In genomic region chr3:355622-356021, GRCh38 we compare ENCODE assay signal across 14 cellular contexts.
DNase-seq lines count a peak whose midpoint lies in the region; ATAC-seq, FAIRE-seq and TF ChIP-seq lines count a peak whose summit lies in the region.
"Had no signal": no experiment of that assay in that cellular context is flagged by ENCODE, and none has a peak within 500 bp of the region (broad histone marks: within the 10 kb centered on the region; RNA-seq: fewer than 3 reads in every experiment).

No MANE protein-coding gene starts in this region.

- no peaks in the 10 kb centered on the region for H3K36me3 ChIP-seq in Karpas-422 (ENCODE audit: insufficient read depth, low read length)

- H3K9ac ChIP-seq in Karpas-422 (ENCODE audit: low read length) = peak overlapping the region; percentile 15; the same call in 1 of the 2 replicates

- H2AFZ ChIP-seq in Karpas-422 (ENCODE audit: low read length) = peak overlapping the region; percentile 95

- no peaks in the 10 kb centered on the region for H3K79me2 ChIP-seq in Karpas-422 (ENCODE audit: low read length)

- H3K27ac ChIP-seq in Karpas-422 (ENCODE audit: low read length) = peak overlapping the region; percentile 71

- no peaks in the 10 kb centered on the region for H3K9me2 ChIP-seq in Karpas-422 (replicated peaks; ENCODE audit: insufficient read depth, low read length)

- H3K9me3 ChIP-seq in Karpas-422 (ENCODE audit: low read length) = no peaks in the 10 kb centered on the region

- H3K4me1 ChIP-seq in Karpas-422 (ENCODE audit: low read length) = peaks cover 62% of the 10 kb centered on the region

- ATAC-seq in GM21619 (IDR thresholded peaks at IDR 0.05; ENCODE audit: unreplicated experiment) = peak; percentile 47
- ATAC-seq: natural killer cell treated with Interleukin-12 subunit alpha and Interleukin-12 subunit beta and Interleukin-15 and Interleukin-18, amount 100 ng/mL, for 72 hours; stimulated activated naive B cell treated with anti-CD40 and anti-IgM and Interleukin-4, amounts not matched to agents 10 μg/mL and 1 μg/mL and 100 μg/mL, for 72 hours had no signal

- H3K4me2 ChIP-seq in Karpas-422 (ENCODE audit: low read depth, low read length, poor library complexity, severe bottlenecking) = peak overlapping the region; percentile 39

- DNase-seq in AG09309 (ENCODE audit: low read depth) = peak; percentile 7
- DNase-seq in Karpas-422 = peak; percentile 69
- peak; percentile 22 for DNase-seq in fibroblast of villous mesenchyme (ENCODE audit: low read depth)
- DNase-seq in NCI-H1105 (lab: John Stamatoyannopoulos, UW) = no peak
- no peak for DNase-seq in HTR-8/SVneo (ENCODE audit: insufficient read length, low spot score)
- no peak for DNase-seq in SKM-1 treated with dmso at 0.1 percent for 144 hours (lab: John Stamatoyannopoulos, UW; ENCODE audit: unreplicated experiment)
- no peak for DNase-seq in stimulated activated CD4-positive, alpha-beta T cell treated with anti-CD3 and anti-CD28 coated beads, Interleukin-1b, Interleukin-23, amount 100 ng/mL, for 48 hours
- DNase-seq: activated B cell treated with CpG ODN at 0.5 μM for 24 hours; activated T-cell treated with anti-CD3 and anti-CD28 coated beads, Interleukin-2, amount 50 U/mL, for 48 hours; KBM-7; NCI-H2171 treated with DMSO at 0.1 percent for 48 hours; stimulated activated naive B cell treated with anti-CD40 and anti-IgM and Interleukin-4, amounts not matched to agents 10 μg/mL and 1 μg/mL and 100 μg/mL, for 72 hours had no signal

- no peak for TF ChIP-seq CTCF in AG09309 (IDR thresholded peaks at IDR 0.05; ENCODE audit: control insufficient read depth, insufficient read depth, low read depth, low read length, missing control alignments)
- TF ChIP-seq CTCF in fibroblast of villous mesenchyme (IDR thresholded peaks at IDR 0.05; ENCODE audit: insufficient read depth, low read depth, low read length) = no peak

- H4K20me1 ChIP-seq in Karpas-422 (ENCODE audit: insufficient read depth, low read depth, low read length) = no peaks in the 10 kb centered on the region

- FAIRE-seq in HTR-8/SVneo (lab: Jason Lieb, UNC) = no peak

- no peaks in the 10 kb centered on the region for H3K27me3 ChIP-seq in Karpas-422 (ENCODE audit: low read length)

- no peak overlapping the region for H3K4me3 ChIP-seq in AG09309 (ENCODE audit: control insufficient read depth, low read depth, low read length)
- no peak overlapping the region for H3K4me3 ChIP-seq in Karpas-422 (ENCODE audit: low read length)
- no peak overlapping the region for H3K4me3 ChIP-seq in fibroblast of villous mesenchyme (ENCODE audit: low read depth, low read length)

Comparison
In these comparisons a context has a peak if more than half of its experiments do, and no peak if none do; other contexts are left out.
1. DNase-seq: peak in AG09309 (single experiment), Karpas-422 (single experiment) and fibroblast of villous mesenchyme (single experiment); none in NCI-H1105 (single experiment), HTR-8/SVneo (single experiment), SKM-1 treated with dmso at 0.1 percent for 144 hours (single experiment) and stimulated activated CD4-positive, alpha-beta T cell treated with anti-CD3 and anti-CD28 coated beads, Interleukin-1b, Interleukin-23, amount 100 ng/mL, for 48 hours (single experiment).